ENCODE assay signal across 29 cellular contexts in the genomic region with DNA sequence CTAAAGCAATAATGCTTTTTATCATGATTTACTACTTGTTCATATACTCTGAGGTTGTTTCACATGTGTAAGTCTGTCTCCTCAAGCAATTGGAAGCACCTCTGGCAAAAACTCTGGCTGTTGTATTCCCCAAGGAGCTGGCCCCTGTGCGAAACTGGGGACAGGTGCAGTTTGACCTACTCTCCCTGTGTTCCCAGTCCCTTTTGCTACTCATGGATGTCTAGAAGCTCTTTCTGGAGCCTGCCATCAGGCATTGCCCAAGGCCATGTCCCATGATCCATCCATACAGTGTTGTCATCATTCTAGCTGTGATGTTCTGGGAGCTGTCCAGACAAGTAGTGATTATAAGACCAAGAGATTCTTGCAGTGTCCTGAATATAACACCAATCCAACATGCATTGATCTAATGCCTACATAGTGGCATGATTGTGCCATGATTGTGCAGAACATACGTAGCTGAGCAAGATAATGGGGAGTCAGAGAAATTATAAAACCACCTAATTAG. TPM values are rescaled to one million over a fixed set of nuclear protein-coding genes. Genes with fewer than 3 reads are reported as not detected.
DNase-seq lines count a peak whose midpoint lies in the region; ATAC-seq and TF ChIP-seq lines count a peak whose summit lies in the region.
"Had no signal": no experiment of that assay in that cellular context is flagged by ENCODE, and none has a peak within 500 bp of the region (broad histone marks: within the 10 kb centered on the region; RNA-seq: fewer than 3 reads in every experiment).

No MANE protein-coding gene starts in this region.

- H3K4me2 ChIP-seq in IMR-90 (ENCODE audit: low read depth, low read length) (no peak overlapping the region), mammary epithelial cell (ENCODE audit: insufficient read depth, low read depth, low read length) (no peak overlapping the region), smooth muscle cell (no peak overlapping the region)
- H3K4me2 ChIP-seq: hepatocyte had no signal

- no peaks in the 10 kb centered on the region for H3F3A ChIP-seq in smooth muscle cell (ENCODE audit: low read depth)

- no peaks in the 10 kb centered on the region for H3K36me3 Mint-ChIP-seq in stimulated activated memory B cell treated with anti-CD40 and anti-IgM and Interleukin-4, amounts not matched to agents 10 μg/mL and 1 μg/mL and 100 μg/mL, for 72 hours
- H3K36me3 Mint-ChIP-seq: activated naive CD4-positive, alpha-beta T cell treated with anti-CD3 and anti-CD28 coated beads, Interleukin-2, amount 50 U/mL, for 24 hours; CD8-positive, alpha-beta memory T cell; natural killer cell treated with Interleukin-12 subunit alpha and Interleukin-12 subunit beta and Interleukin-15 and Interleukin-18, amount 100 ng/mL, for 72 hours had no signal

- no peak overlapping the region for H2BK5ac ChIP-seq in IMR-90 (ENCODE audit: low read depth, low read length, poor library complexity, severe bottlenecking)

- H3K4me3 Mint-ChIP-seq in stimulated activated memory B cell treated with anti-CD40 and anti-IgM and Interleukin-4, amounts not matched to agents 10 μg/mL and 1 μg/mL and 100 μg/mL, for 72 hours: no peak overlapping the region
- H3K4me3 Mint-ChIP-seq: activated naive CD4-positive, alpha-beta T cell treated with anti-CD3 and anti-CD28 coated beads, Interleukin-2, amount 50 U/mL, for 24 hours; activated T-helper 17 cell treated with anti-CD3 and anti-CD28 coated beads, Interleukin-2, amount 50 U/mL, for 72 hours; CD8-positive, alpha-beta memory T cell; natural killer cell treated with Interleukin-12 subunit alpha and Interleukin-12 subunit beta and Interleukin-15 and Interleukin-18, amount 100 ng/mL, for 72 hours had no signal

- no peak overlapping the region for H2BK120ac ChIP-seq in IMR-90 (ENCODE audit: low read depth, low read length)

- no peak overlapping the region for H3K4me3 ChIP-seq in IMR-90 (ENCODE audit: insufficient read depth, low read depth, low read length)
- H3K4me3 ChIP-seq in mammary epithelial cell (replicated peaks in 1 of 3; ENCODE audit: insufficient read depth in 1 of 3, low read depth in 2 of 3, low read length in 3 of 3): no peak overlapping the region
- no peak overlapping the region for H3K4me3 ChIP-seq in fibroblast of villous mesenchyme (ENCODE audit: low read depth, low read length)
- no peak overlapping the region for H3K4me3 ChIP-seq in smooth muscle cell
- H3K4me3 ChIP-seq: colonic mucosa, gastrocnemius medialis, hepatocyte, lower lobe of right lung, skin epidermis, thoracic aorta had no signal

- H3K9me3 ChIP-seq in IMR-90 (ENCODE audit: control insufficient read depth, insufficient read depth, low read length) (no peaks in the 10 kb centered on the region), mammary epithelial cell (replicated peaks; ENCODE audit: insufficient read depth, low read length) (no peaks in the 10 kb centered on the region), smooth muscle cell (replicated peaks; ENCODE audit: low read depth) (no peaks in the 10 kb centered on the region)
- H3K9me3 ChIP-seq: colonic mucosa, gastrocnemius medialis, lower lobe of right lung, thoracic aorta had no signal

- no peak for TF ChIP-seq POLR2A in IMR-90 (IDR thresholded peaks at IDR 0.05; ENCODE audit: low read depth, low read length)

- POLR2A ChIA-PET in IMR-90 (lab: Charles Lee; ENCODE audit: unreplicated experiment): no interaction called here

- no peak overlapping the region for H2AK5ac ChIP-seq in IMR-90 (ENCODE audit: low read depth, low read length)

- no peak overlapping the region for H4K8ac ChIP-seq in IMR-90 (ENCODE audit: low read depth in 2 of 2, low read length in 2 of 2)

- H3K27me3 Mint-ChIP-seq in stimulated activated memory B cell treated with anti-CD40 and anti-IgM and Interleukin-4, amounts not matched to agents 10 μg/mL and 1 μg/mL and 100 μg/mL, for 72 hours: no peaks in the 10 kb centered on the region
- H3K27me3 Mint-ChIP-seq: activated naive CD4-positive, alpha-beta T cell treated with anti-CD3 and anti-CD28 coated beads, Interleukin-2, amount 50 U/mL, for 24 hours had no signal

- no peaks in the 10 kb centered on the region for H3K9me3 Mint-ChIP-seq in stimulated activated memory B cell treated with anti-CD40 and anti-IgM and Interleukin-4, amounts not matched to agents 10 μg/mL and 1 μg/mL and 100 μg/mL, for 72 hours
- H3K9me3 Mint-ChIP-seq: activated naive CD4-positive, alpha-beta T cell treated with anti-CD3 and anti-CD28 coated beads, Interleukin-2, amount 50 U/mL, for 24 hours; activated T-helper 17 cell treated with anti-CD3 and anti-CD28 coated beads, Interleukin-2, amount 50 U/mL, for 72 hours; natural killer cell treated with Interleukin-12 subunit alpha and Interleukin-12 subunit beta and Interleukin-15 and Interleukin-18, amount 100 ng/mL, for 72 hours had no signal

- H3K27ac ChIP-seq in IMR-90 (ENCODE audit: insufficient read depth, low read length) (no peak overlapping the region), mammary epithelial cell (ENCODE audit: insufficient read depth, low read depth, low read length) (peak overlapping the region; percentile 50), smooth muscle cell (ENCODE audit: low read depth) (peak overlapping the region; percentile 76)
- H3K27ac ChIP-seq: colonic mucosa, gastrocnemius medialis, hepatocyte, lower lobe of right lung, skin epidermis, thoracic aorta, WERI-Rb-1 had no signal

- CTCF ChIA-PET in IMR-90 (lab: Yijun Ruan, JAX) (no interaction called here), mammary epithelial cell (lab: Charles Lee; ENCODE audit: low non-redundant PET) (no interaction called here)

- no peak overlapping the region for H3K18ac ChIP-seq in IMR-90 (ENCODE audit: low read depth, low read length)

- no peak overlapping the region for H3K14ac ChIP-seq in IMR-90 (replicated peaks; ENCODE audit: low read depth, low read length)

- in situ Hi-C loops in IMR-90 (cut with MboI; ENCODE audit: low sequenced_read_pairs) (no loop called here), mammary epithelial cell (cut with MboI; ENCODE audit: low sequenced_read_pairs in 2 of 2) (no loop called here)

- no peak overlapping the region for H3K23ac ChIP-seq in IMR-90 (ENCODE audit: low read depth, low read length)

- H3K4me1 Mint-ChIP-seq in stimulated activated memory B cell treated with anti-CD40 and anti-IgM and Interleukin-4, amounts not matched to agents 10 μg/mL and 1 μg/mL and 100 μg/mL, for 72 hours: no peaks in the 10 kb centered on the region
- H3K4me1 Mint-ChIP-seq: activated naive CD4-positive, alpha-beta T cell treated with anti-CD3 and anti-CD28 coated beads, Interleukin-2, amount 50 U/mL, for 24 hours; activated T-helper 17 cell treated with anti-CD3 and anti-CD28 coated beads, Interleukin-2, amount 50 U/mL, for 72 hours; CD8-positive, alpha-beta memory T cell had no signal

- ATAC-seq in IMR-90 (ENCODE audit: low read depth) (no peak), HG03469 (IDR thresholded peaks at IDR 0.05; ENCODE audit: unreplicated experiment) (no peak)
- ATAC-seq in stimulated activated memory B cell treated with anti-CD40 and anti-IgM and Interleukin-4, amounts not matched to agents 10 μg/mL and 1 μg/mL and 100 μg/mL, for 72 hours: no peak
- ATAC-seq: activated T-helper 17 cell treated with anti-CD3 and anti-CD28 coated beads, Interleukin-2, amount 50 U/mL, for 72 hours; gastrocnemius medialis; lower lobe of right lung; natural killer cell treated with Interleukin-12 subunit alpha and Interleukin-12 subunit beta and Interleukin-15 and Interleukin-18, amount 100 ng/mL, for 72 hours; stimulated activated naive CD8-positive, alpha-beta T cell treated with anti-CD3 and anti-CD28 coated beads, Interleukin-15, Interleukin-2, amounts not matched to agents 100 U/mL and 50 U/mL, for 24 hours had no signal

- no peaks in the 10 kb centered on the region for H3K36me3 ChIP-seq in IMR-90 (ENCODE audit: control insufficient read depth, insufficient read depth, low read length)
- no peaks in the 10 kb centered on the region for H3K36me3 ChIP-seq in mammary epithelial cell (ENCODE audit: insufficient read depth, low read length)
- H3K36me3 ChIP-seq in smooth muscle cell (ENCODE audit: low read depth): no peaks in the 10 kb centered on the region
- H3K36me3 ChIP-seq: colonic mucosa, gastrocnemius medialis, lower lobe of right lung, thoracic aorta, WERI-Rb-1 had no signal

- H2AFZ ChIP-seq in IMR-90 (replicated peaks; ENCODE audit: low read length, poor library complexity) (no peak overlapping the region), mammary epithelial cell (ENCODE audit: low read depth, low read length) (no peak overlapping the region), smooth muscle cell (ENCODE audit: low read depth) (no peak overlapping the region)
- H2AFZ ChIP-seq: hepatocyte had no signal

- H3K27ac Mint-ChIP-seq in stimulated activated memory B cell treated with anti-CD40 and anti-IgM and Interleukin-4, amounts not matched to agents 10 μg/mL and 1 μg/mL and 100 μg/mL, for 72 hours: no peak overlapping the region
- H3K27ac Mint-ChIP-seq: activated naive CD4-positive, alpha-beta T cell treated with anti-CD3 and anti-CD28 coated beads, Interleukin-2, amount 50 U/mL, for 24 hours; activated T-helper 17 cell treated with anti-CD3 and anti-CD28 coated beads, Interleukin-2, amount 50 U/mL, for 72 hours; CD8-positive, alpha-beta memory T cell; natural killer cell treated with Interleukin-12 subunit alpha and Interleukin-12 subunit beta and Interleukin-15 and Interleukin-18, amount 100 ng/mL, for 72 hours had no signal

- dilution Hi-C loops in IMR-90 (cut with HindIII; ENCODE audit: low sequenced_read_pairs, unreplicated experiment): no loop called here
- dilution Hi-C loops in mammary epithelial cell (cut with HindIII; ENCODE audit: low sequenced_read_pairs): no loop called here

- H2BK15ac ChIP-seq in IMR-90 (ENCODE audit: low read depth, low read length): no peak overlapping the region; the same call in 2 of the 3 replicates

- H3K9ac ChIP-seq in IMR-90 (ENCODE audit: low read depth, low read length): no peak overlapping the region
- no peak overlapping the region for H3K9ac ChIP-seq in mammary epithelial cell (ENCODE audit: insufficient read depth, low read length)
- no peak overlapping the region for H3K9ac ChIP-seq in smooth muscle cell (ENCODE audit: low read depth)

- H4K20me1 ChIP-seq in IMR-90 (ENCODE audit: insufficient read depth, low read length): no peaks in the 10 kb centered on the region
- no peaks in the 10 kb centered on the region for H4K20me1 ChIP-seq in mammary epithelial cell (ENCODE audit: insufficient read depth, low read length)
- no peaks in the 10 kb centered on the region for H4K20me1 ChIP-seq in smooth muscle cell (ENCODE audit: low read depth)

- no peak for TF ChIP-seq CTCF in IMR-90 (conservative IDR thresholded peaks at IDR 0.05; ENCODE audit: low read depth, low read length)
- no peak for TF ChIP-seq CTCF in mammary epithelial cell (conservative IDR thresholded peaks at IDR 0.05 in 1 of 2, IDR thresholded peaks at IDR 0.05 in 1 of 2; ENCODE audit: extremely low read depth in 1 of 2, insufficient read depth in 1 of 2, low read depth in 1 of 2, low read length in 2 of 2)
- no peak for TF ChIP-seq CTCF in fibroblast of villous mesenchyme (IDR thresholded peaks at IDR 0.05; ENCODE audit: insufficient read depth, low read depth, low read length)
- no peak for TF ChIP-seq CTCF in smooth muscle cell (IDR thresholded peaks at IDR 0.05; ENCODE audit: borderline replicate concordance, insufficient read depth, poor library complexity, severe bottlenecking)

- H3K27me3 ChIP-seq in IMR-90 (ENCODE audit: control insufficient read depth, insufficient read depth, low read length) (no peaks in the 10 kb centered on the region), mammary epithelial cell (ENCODE audit: insufficient read depth, low read length) (no peaks in the 10 kb centered on the region), smooth muscle cell (ENCODE audit: low read depth) (no peaks in the 10 kb centered on the region)
- H3K27me3 ChIP-seq: colonic mucosa, gastrocnemius medialis, hepatocyte had no signal

- no peak for DNase-seq in IMR-90
- peak; percentile 76 for DNase-seq in mammary epithelial cell
- DNase-seq in fibroblast of villous mesenchyme (ENCODE audit: low read depth): peak; percentile 24
- DNase-seq in smooth muscle cell (lab: John Stamatoyannopoulos, UW; ENCODE audit: unreplicated experiment): no peak
- no peak for DNase-seq in cerebellar cortex (ENCODE audit: low spot score)
- DNase-seq: activated CD4-positive, alpha-beta T cell treated with anti-CD3 and anti-CD28 coated beads for 4 hours; amygdala; CD8-positive, alpha-beta memory T cell; colonic mucosa; effector CD8-positive, alpha-beta T cell; gastrocnemius medialis; HCEC 1CT; Kasumi-1; lower lobe of right lung; MV-4-11; NCI-H1436 treated with DMSO at 0.1 percent for 48 hours; NCI-H345; SHP77; stimulated activated naive CD8-positive, alpha-beta T cell treated with anti-CD3 and anti-CD28 coated beads, Interleukin-15, Interleukin-2, amounts not matched to agents 100 U/mL and 50 U/mL, for 24 hours; T1000; WERI-Rb-1 had no signal

- no peak overlapping the region for H3K4ac ChIP-seq in IMR-90 (ENCODE audit: low read depth, low read length)

- peak overlapping the region; percentile 1; the same call in 1 of the 2 replicates for H2BK20ac ChIP-seq in IMR-90 (ENCODE audit: low read depth, low read length)

- H3K79me1 ChIP-seq in IMR-90 (ENCODE audit: low read depth in 1 of 2, low read length in 2 of 2): no peaks in the 10 kb centered on the region

- BruUV-seq in IMR-90 (replicated peaks; lab: Mats Ljungman, UMichigan) (no TSS peak), mammary epithelial cell (replicated peaks; lab: Mats Ljungman, UMichigan) (no TSS peak)

- intact Hi-C loops in IMR-90 (cut with micrococcal nuclease) (no loop called here), mammary epithelial cell (cut with micrococcal nuclease) (loop anchor here (2.0 to 5.0 kb wide), 2 partner anchors 27 to 38 kb away; no protein-coding TSS in a partner anchor)

- H2AK9ac ChIP-seq in IMR-90 (replicated peaks; ENCODE audit: low read depth, low read length, poor library complexity): no peak overlapping the region

- H3K79me2 ChIP-seq in mammary epithelial cell (ENCODE audit: insufficient read depth, low read length) (no peaks in the 10 kb centered on the region), smooth muscle cell (ENCODE audit: low read depth) (no peaks in the 10 kb centered on the region)
- H3K79me2 ChIP-seq: hepatocyte had no signal

- TF ChIP-seq RAD21 in IMR-90 (IDR thresholded peaks at IDR 0.05; ENCODE audit: low read length): no peak

- H3K4me1 ChIP-seq in IMR-90 (ENCODE audit: control insufficient read depth, insufficient read depth, low read length) (peaks cover 4% of the 10 kb centered on the region), mammary epithelial cell (ENCODE audit: insufficient read depth, low read length) (peaks cover 46% of the 10 kb centered on the region), smooth muscle cell (ENCODE audit: low read depth) (no peaks in the 10 kb centered on the region)
- H3K4me1 ChIP-seq: colonic mucosa, lower lobe of right lung had no signal

- no peak overlapping the region for H3K56ac ChIP-seq in IMR-90 (ENCODE audit: extremely low read depth, insufficient read depth, low read length)

- no peak overlapping the region for H4K91ac ChIP-seq in IMR-90 (ENCODE audit: insufficient read depth, low read depth, low read length)

- WGBS in IMR-90 (ENCODE audit: extremely low coverage in 2 of 2, insufficient read length in 1 of 2), 2 experiments: 67% methylated on average over 1 of the region's 2 CpGs; no CpG with 5 or more reads in 1 of the 2 experiments
- WGBS in mammary epithelial cell (ENCODE audit: low coverage, missing lambda C conversion rate): 65% methylated on average over 2 of the region's 2 CpGs
- WGBS in smooth muscle cell (ENCODE audit: low lambda C conversion rate): 89% methylated on average over 2 of the region's 2 CpGs

- H3K9me1 ChIP-seq in IMR-90 (ENCODE audit: insufficient read depth, low read length): no peaks in the 10 kb centered on the region

- H4K5ac ChIP-seq in IMR-90 (ENCODE audit: low read depth, low read length): no peak overlapping the region

RNA-seq across cellular contexts. Expression of gene AKAP6, which starts 14.9 kb away (rescaled TPM):
- total RNA-seq in IMR-90 (2012; rRNA removed) (1.6 and 1.7 TPM in 2 replicates), mammary epithelial cell (1 to 10 TPM; 4.8 to 9.2 TPM), fibroblast of villous mesenchyme (3.9 and 7.1 TPM in 2 replicates), smooth muscle cell (6.4 and 8.6 TPM in 2 replicates)
- polyA plus RNA-seq in IMR-90 (2012; rRNA removed) (0.22 TPM in 2 replicates), mammary epithelial cell (0.48 TPM), smooth muscle cell (1.0 and 1.3 TPM in 2 replicates)
- 0.01 and 0.53 TPM in 2 replicates for polyA plus RNA-seq in IMR-90 (2012; cell fraction: cytosol; rRNA removed)
- polyA plus RNA-seq in IMR-90 (2012; cell fraction: nucleus; rRNA removed; ENCODE audit: low replicate concordance): 0.26 TPM in 1 of 2 replicates, not detected in the other
- 1.7 TPM for polyA minus RNA-seq in mammary epithelial cell

Comparison
In these comparisons a context has a peak if more than half of its experiments do, and no peak if none do; other contexts are left out.
1. DNase-seq: peak in mammary epithelial cell (single experiment) and fibroblast of villous mesenchyme (single experiment); none in IMR-90 (single experiment), smooth muscle cell (single experiment) and cerebellar cortex (single experiment).